In the genomic region with DNA sequence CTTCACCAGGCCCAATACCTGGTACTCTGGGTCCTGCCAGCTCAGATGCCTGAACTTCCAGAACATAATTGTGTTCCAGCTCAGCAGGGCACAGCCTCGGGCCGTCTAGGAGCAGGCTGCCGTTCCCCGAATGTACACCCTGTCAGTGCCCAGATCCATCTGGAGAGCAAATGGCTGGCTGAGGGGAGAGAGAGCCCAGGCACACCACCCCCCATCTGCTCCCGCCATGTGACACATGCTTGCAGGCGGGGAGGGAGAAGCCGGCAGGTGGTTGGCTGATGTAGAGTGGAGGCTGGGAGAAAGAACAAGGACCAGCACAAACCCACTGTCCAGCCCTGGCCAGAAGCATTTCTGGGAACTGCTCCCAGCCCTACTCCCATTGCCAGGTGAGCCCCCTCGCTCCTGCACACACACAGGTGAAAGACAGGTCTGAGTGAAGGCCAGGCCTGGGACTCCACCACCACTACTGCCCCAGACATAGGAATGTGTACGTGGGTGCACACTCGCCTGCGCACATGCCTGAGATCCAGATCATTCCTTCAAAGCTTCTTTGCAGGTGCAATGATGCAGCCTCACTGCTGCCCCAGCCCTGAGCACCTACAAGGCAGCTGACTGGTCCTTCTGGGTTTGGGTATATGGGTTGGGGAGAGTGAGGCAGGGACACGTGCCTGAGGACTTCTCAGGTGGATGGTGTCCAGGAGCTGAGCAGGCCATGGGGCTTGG, we compare ENCODE assay signal across 13 cellular contexts. TPM values are rescaled to one million over a fixed set of nuclear protein-coding genes. Genes with fewer than 3 reads are reported as not detected.
DNase-seq lines count a peak whose midpoint lies in the region; ATAC-seq and TF ChIP-seq lines count a peak whose summit lies in the region.
"Had no signal": no experiment of that assay in that cellular context is flagged by ENCODE, and none has a peak within 500 bp of the region (broad histone marks: within the 10 kb centered on the region; RNA-seq: fewer than 3 reads in every experiment).

No MANE protein-coding gene starts in this region.

- no peaks in the 10 kb centered on the region for H4K20me1 ChIP-seq in PC-9 (ENCODE audit: insufficient read depth)

- TF ChIP-seq CTCF in PC-9 (conservative IDR thresholded peaks at IDR 0.05) (no peak), osteocyte (IDR thresholded peaks at IDR 0.05) (no peak)

- POLR2A ChIA-PET in PC-9 (lab: Charles Lee; ENCODE audit: unreplicated experiment) = interaction anchor here (0.5 kb wide), 1 partner anchor 69 kb away, joined by 18 read pairs; no protein-coding TSS in a partner anchor

- peaks cover 47% of the 10 kb centered on the region for H3K4me1 Mint-ChIP-seq in osteocyte (ENCODE audit: unreplicated experiment)

- H3K27ac Mint-ChIP-seq in osteocyte (ENCODE audit: unreplicated experiment) = no peak overlapping the region

- intact Hi-C loops in PC-9 (cut with micrococcal nuclease; ENCODE audit: unreplicated experiment) = no loop called here
- intact Hi-C loops in Right ventricle myocardium inferior (cut with DNase I) = loop anchor here (2.0 kb wide), 1 partner anchor 15 kb away; no protein-coding TSS in a partner anchor
- intact Hi-C loops in posterior cingulate gyrus (cut with DNase I) = no loop called here

- ATAC-seq in Right ventricle myocardium inferior (peak; percentile 39), GM21367 (IDR thresholded peaks at IDR 0.05; ENCODE audit: unreplicated experiment) (no peak)
- ATAC-seq: T-cell had no signal

- no peak overlapping the region for H2AFZ ChIP-seq in PC-9

- H3K79me2 ChIP-seq in PC-9 (ENCODE audit: low read depth) = no peaks in the 10 kb centered on the region

- DNase-seq in G401 (ENCODE audit: low spot score) = peak; percentile 96
- DNase-seq in PC-9 = no peak
- DNase-seq in Right ventricle myocardium inferior (ENCODE audit: missing footprints) = no peak
- peak in 7 of 10 donors; percentile 33 to 89 (median 64) for DNase-seq in posterior cingulate gyrus
- DNase-seq in NCI-H2081 treated with DMSO at 0.1 percent for 48 hours (lab: John Stamatoyannopoulos, UW) = no peak
- DNase-seq in GDM1 (lab: John Stamatoyannopoulos, UW) = no peak
- no peak for DNase-seq in osteocyte (ENCODE audit: extremely low spot score, unreplicated experiment)
- DNase-seq: activated CD4-positive, CD25-positive, alpha-beta regulatory T cell treated with anti-CD3 and anti-CD28 coated beads, Interleukin-2, amount 50 U/mL, for 72 hours; activated T-cell treated with anti-CD3 and anti-CD28 coated beads for 4 hours; amniotic stem cell; pancreas; T-cell had no signal

- in situ Hi-C loops in G401 (cut with HindIII; ENCODE audit: low sequenced_read_pairs) = no loop called here

- H3K4me3 ChIP-seq in PC-9 = no peak overlapping the region
- H3K4me3 ChIP-seq: pancreas had no signal

- no peaks in the 10 kb centered on the region for H3K9me2 ChIP-seq in PC-9 (ENCODE audit: insufficient read depth)

- H3K9me3 Mint-ChIP-seq in osteocyte (ENCODE audit: unreplicated experiment) = no peaks in the 10 kb centered on the region
- H3K9me3 Mint-ChIP-seq: T-cell had no signal

- no peaks in the 10 kb centered on the region for H3K36me3 ChIP-seq in PC-9 (ENCODE audit: low read depth)
- H3K36me3 ChIP-seq: pancreas had no signal

- peaks cover 54% of the 10 kb centered on the region for H3F3A ChIP-seq in PC-9 (ENCODE audit: insufficient read depth, low read depth)

- peaks cover 71% of the 10 kb centered on the region for H3K4me1 ChIP-seq in PC-9 (replicated peaks; ENCODE audit: insufficient read depth)
- H3K4me1 ChIP-seq: pancreas had no signal

- no peak overlapping the region for H3K27ac ChIP-seq in PC-9
- H3K27ac ChIP-seq: pancreas had no signal

- no peak overlapping the region for H3K4me3 Mint-ChIP-seq in osteocyte (ENCODE audit: unreplicated experiment)

- H3K27me3 Mint-ChIP-seq in osteocyte (ENCODE audit: unreplicated experiment) = peaks cover 25% of the 10 kb centered on the region

- CTCF ChIA-PET in PC-9 (lab: Charles Lee) = interaction anchor here (1.4 kb wide), 1 partner anchor 582 kb away, joined by 3 read pairs; no protein-coding TSS in a partner anchor

- no peaks in the 10 kb centered on the region for H3K9me3 ChIP-seq in PC-9 (ENCODE audit: insufficient read depth, low read depth)
- H3K9me3 ChIP-seq: pancreas had no signal

- no TSS peak for BruUV-seq in PC-9 (replicated peaks; lab: Mats Ljungman, UMichigan)

- H3K27me3 ChIP-seq in PC-9 (ENCODE audit: insufficient read depth, low read depth) = no peaks in the 10 kb centered on the region
- H3K27me3 ChIP-seq: pancreas had no signal

- peak overlapping the region; percentile 65 for H3K4me2 ChIP-seq in PC-9

- no peaks in the 10 kb centered on the region for H3K36me3 Mint-ChIP-seq in osteocyte (ENCODE audit: unreplicated experiment)
- H3K36me3 Mint-ChIP-seq: T-cell had no signal

RNA-seq across cellular contexts. Expression of a gene that starts 53.5 kb away (rescaled TPM):
- 0.03 TPM in 1 of 2 replicates, not detected in the other for total RNA-seq in G401 (2014; rRNA removed; shearing (Covaris generic))
- total RNA-seq in PC-9 (2021) (not detected in 2 replicates), Right ventricle myocardium inferior (5.2 TPM), osteocyte (1.3 TPM in 2 replicates)

Comparison
In these comparisons a context has a peak if more than half of its experiments do, and no peak if none do; other contexts are left out.
1. DNase-seq: peak in G401 (single experiment) and posterior cingulate gyrus (7 of 10); none in PC-9 (0 of 2), Right ventricle myocardium inferior (single experiment), NCI-H2081 treated with DMSO at 0.1 percent for 48 hours (single experiment), GDM1 (single experiment) and osteocyte (single experiment).